17 cellular contexts compared by ENCODE assay signal in the genomic region with DNA sequence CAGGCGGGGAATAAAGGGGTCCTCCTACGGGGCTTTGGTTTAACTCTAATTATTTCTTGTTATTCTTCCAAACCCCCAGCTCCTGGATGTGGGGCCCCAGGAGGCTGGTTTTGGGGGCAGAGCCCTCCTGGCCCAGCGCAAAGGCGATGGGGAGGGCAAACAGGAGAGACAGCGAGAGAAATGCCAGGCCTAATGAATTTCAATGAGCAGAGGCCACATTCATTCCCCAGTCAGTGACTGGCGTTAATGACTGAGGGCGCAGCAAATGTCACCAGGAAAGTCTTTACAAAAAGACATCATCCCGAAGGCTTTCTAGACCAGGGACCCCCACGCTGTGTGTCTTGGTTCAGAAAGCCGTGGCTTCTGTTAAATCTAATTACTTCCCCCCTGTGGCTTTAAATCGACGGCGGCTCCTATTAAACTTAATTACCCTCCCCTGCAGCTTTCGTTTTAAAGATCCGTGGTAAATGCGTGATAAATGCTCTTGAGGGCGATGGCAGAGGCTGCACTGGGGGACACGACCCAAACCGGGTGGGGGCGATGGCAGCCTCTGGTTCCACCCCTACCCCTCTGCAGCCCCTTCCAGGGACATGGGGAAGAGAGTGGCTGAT. TPM values are rescaled to one million over a fixed set of nuclear protein-coding genes. Genes with fewer than 3 reads are reported as not detected.
DNase-seq lines count a peak whose midpoint lies in the region; ATAC-seq, FAIRE-seq and TF ChIP-seq lines count a peak whose summit lies in the region.
"Had no signal": no experiment of that assay in that cellular context is flagged by ENCODE, and none has a peak within 500 bp of the region (broad histone marks: within the 10 kb centered on the region; RNA-seq: fewer than 3 reads in every experiment).

No MANE protein-coding gene starts in this region.

- no peak overlapping the region for H3K27ac ChIP-seq in HUES6 (ENCODE audit: low read depth, low read length)
- no peak overlapping the region for H3K27ac ChIP-seq in SK-N-MC
- H3K27ac ChIP-seq in left lung, result no peak overlapping the region
- H3K27ac ChIP-seq: BLaER1 treated with 17β-estradiol and CSF1 and Interleukin-3, amounts not matched to agents 10 nM and 100 nM; HL-60 had no signal

- CTCF ChIA-PET in Caco-2 (lab: Charles Lee), result interaction anchor here (1.1 kb wide), 1 partner anchor 11 kb away, joined by 3 read pairs; no protein-coding TSS in a partner anchor

- no peak for TF ChIP-seq CTCF in Caco-2 (IDR thresholded peaks at IDR 0.05; ENCODE audit: insufficient read depth in 1 of 2, low read depth in 1 of 2, low read length in 1 of 2, severe bottlenecking in 1 of 2, unreplicated experiment in 1 of 2)
- no peak for TF ChIP-seq CTCF in D721Med (IDR thresholded peaks at IDR 0.05; ENCODE audit: insufficient read depth, missing control alignments)
- no peak for TF ChIP-seq CTCF in left lung (IDR thresholded peaks at IDR 0.05)

- H3K9ac ChIP-seq in HUES6 (ENCODE audit: low read length) (no peak overlapping the region), SK-N-MC (ENCODE audit: insufficient read length) (no peak overlapping the region)
- H3K9ac ChIP-seq: BLaER1 treated with 17β-estradiol and CSF1 and Interleukin-3, amounts not matched to agents 10 nM and 100 nM had no signal

- H3K4me1 ChIP-seq in Caco-2 (peaks cover 40% of the 10 kb centered on the region), HUES6 (ENCODE audit: control insufficient read depth, insufficient read depth, low read length) (peaks cover 51% of the 10 kb centered on the region), left lung (peaks cover 4 to 20% of the 10 kb centered on the region in 2 donors)

- no peaks in the 10 kb centered on the region for H3K36me3 ChIP-seq in Caco-2 (ENCODE audit: control insufficient read depth, insufficient read depth, low read length)
- no peaks in the 10 kb centered on the region for H3K36me3 ChIP-seq in HUES6 (ENCODE audit: control insufficient read depth, insufficient read depth, low read length)
- H3K36me3 ChIP-seq in SK-N-MC (ENCODE audit: insufficient read depth, low read length), result no peaks in the 10 kb centered on the region
- no peaks in the 10 kb centered on the region for H3K36me3 ChIP-seq in left lung
- H3K36me3 ChIP-seq: BLaER1 treated with 17β-estradiol and CSF1 and Interleukin-3, amounts not matched to agents 10 nM and 100 nM had no signal

- peak overlapping the region; percentile 17 for H3K4me3 Mint-ChIP-seq in Caco-2 (ENCODE audit: unreplicated experiment)
- H3K4me3 Mint-ChIP-seq in naive thymus-derived CD8-positive, alpha-beta T cell, result peak overlapping the region in 6 of 10 donors; percentile 7 to 66 (median 32)

- no peak for FAIRE-seq in D721Med (lab: Jason Lieb, UNC)
- FAIRE-seq: endometrium had no signal

- BruUV-seq in Caco-2 (replicated peaks; lab: Mats Ljungman, UMichigan), result no TSS peak

- H3K9me3 ChIP-seq in Caco-2, result no peaks in the 10 kb centered on the region
- no peaks in the 10 kb centered on the region for H3K9me3 ChIP-seq in HUES6 (ENCODE audit: control insufficient read depth, insufficient read depth, low read depth, low read length)
- no peaks in the 10 kb centered on the region for H3K9me3 ChIP-seq in SK-N-MC (ENCODE audit: low read depth, low read length)
- H3K9me3 ChIP-seq in left lung, result no peaks in the 10 kb centered on the region
- H3K9me3 ChIP-seq: BLaER1 treated with 17β-estradiol and CSF1 and Interleukin-3, amounts not matched to agents 10 nM and 100 nM had no signal

- peaks cover 28% of the 10 kb centered on the region for H3K4me1 Mint-ChIP-seq in Caco-2 (ENCODE audit: low read depth, unreplicated experiment)
- H3K4me1 Mint-ChIP-seq in naive thymus-derived CD8-positive, alpha-beta T cell, result peaks cover 2 to 14% (median 8%) of the 10 kb centered on the region in 4 donors

- intact Hi-C loops in Caco-2 (cut with micrococcal nuclease; ENCODE audit: unreplicated experiment), result no loop called here
- intact Hi-C loops in left lung (cut with DNase I), result no loop called here

- H3K27me3 Mint-ChIP-seq in Caco-2 (ENCODE audit: insufficient read depth, unreplicated experiment), result no peaks in the 10 kb centered on the region
- peaks cover 17 to 49% (median 23%) of the 10 kb centered on the region in 5 donors for H3K27me3 Mint-ChIP-seq in naive thymus-derived CD8-positive, alpha-beta T cell

- POLR2A ChIA-PET in Caco-2 (lab: Charles Lee), result no interaction called here
- POLR2A ChIA-PET in naive thymus-derived CD8-positive, alpha-beta T cell (lab: Charles Lee), result no interaction called here

- no peak for ATAC-seq in naive thymus-derived CD8-positive, alpha-beta T cell
- ATAC-seq in left lung (no peak), left lobe of liver (no peak)

- H3K4me3 ChIP-seq in Caco-2 (ENCODE audit: low read depth, low read length), result no peak overlapping the region
- peak overlapping the region; percentile 80 for H3K4me3 ChIP-seq in HUES6 (ENCODE audit: low read depth, low read length)
- H3K4me3 ChIP-seq in SK-N-MC, result peak overlapping the region; percentile 88
- no peak overlapping the region for H3K4me3 ChIP-seq in left lung
- H3K4me3 ChIP-seq: lung had no signal

- peak overlapping the region; percentile 37 for H3K27ac Mint-ChIP-seq in Caco-2 (ENCODE audit: unreplicated experiment)
- no peak overlapping the region for H3K27ac Mint-ChIP-seq in naive thymus-derived CD8-positive, alpha-beta T cell

- peaks cover 3% of the 10 kb centered on the region for H3K36me3 Mint-ChIP-seq in Caco-2 (ENCODE audit: insufficient read depth, unreplicated experiment)
- peaks cover 0 to under 1% (median 0%) of the 10 kb centered on the region in 3 donors for H3K36me3 Mint-ChIP-seq in naive thymus-derived CD8-positive, alpha-beta T cell

- no peak for DNase-seq in Caco-2
- peak; percentile 45 for DNase-seq in SK-N-MC (ENCODE audit: low read depth, low spot score)
- DNase-seq in naive thymus-derived CD8-positive, alpha-beta T cell, result no peak
- DNase-seq in D721Med (ENCODE audit: insufficient read length, low spot score), result no peak
- DNase-seq in left lung, result no peak
- DNase-seq in left lobe of liver (ENCODE audit: low spot score), result no peak
- DNase-seq: activated CD4-positive, alpha-beta T cell treated with anti-CD3 and anti-CD28 coated beads for 4 hours; DND-41; NCI-H187; NCI-H774; Right ventricle myocardium superior had no signal

- no peaks in the 10 kb centered on the region for H3K9me3 Mint-ChIP-seq in Caco-2 (ENCODE audit: unreplicated experiment)
- H3K9me3 Mint-ChIP-seq in naive thymus-derived CD8-positive, alpha-beta T cell, result no peaks in the 10 kb centered on the region

- H3K27me3 ChIP-seq in Caco-2 (replicated peaks; ENCODE audit: control insufficient read depth, insufficient read depth, low read length), result no peaks in the 10 kb centered on the region
- H3K27me3 ChIP-seq in HUES6 (ENCODE audit: control insufficient read depth, insufficient read depth, low read length), result peaks cover 33% of the 10 kb centered on the region
- H3K27me3 ChIP-seq in left lung, result peaks cover 65 to 98% of the 10 kb centered on the region in 2 donors

RNA-seq across cellular contexts. Expression of a gene that starts 1.5 kb away (rescaled TPM):
- 1.1 and 1.7 TPM in 2 replicates for total RNA-seq in Caco-2 (2022)
- not detected for total RNA-seq in naive thymus-derived CD8-positive, alpha-beta T cell
- polyA plus RNA-seq in naive thymus-derived CD8-positive, alpha-beta T cell, result not detected
- total RNA-seq in left lung, result not detected
- 0.15 TPM for total RNA-seq in left lobe of liver
- total RNA-seq: fibroblast of villous mesenchyme, Right ventricle myocardium superior had no signal
- polyA plus RNA-seq: lung had no signal

RNA-seq across cellular contexts. Expression of a gene that starts 30.2 kb away (rescaled TPM):
- total RNA-seq in Caco-2 (2022), result 49.3 and 51.3 TPM in 2 replicates
- 10 to 100 TPM; 75.0 to 77.8 TPM for total RNA-seq in naive thymus-derived CD8-positive, alpha-beta T cell
- 10 to 100 TPM; 12.5 to 14.5 (median 13.1) TPM for polyA plus RNA-seq in naive thymus-derived CD8-positive, alpha-beta T cell
- total RNA-seq in left lung, result 10 to 100 TPM; 18.0 to 21.6 TPM
- total RNA-seq in left lobe of liver, result 7.6 TPM

Comparison
In these comparisons a context has a peak if more than half of its experiments do, and no peak if none do; other contexts are left out.
1. H3K4me3 ChIP-seq: peak in HUES6 (single experiment) and SK-N-MC (single experiment); none in Caco-2 (single experiment) and left lung (0 of 2).